1 cellular context compared by ENCODE assay signal in the genomic region with DNA sequence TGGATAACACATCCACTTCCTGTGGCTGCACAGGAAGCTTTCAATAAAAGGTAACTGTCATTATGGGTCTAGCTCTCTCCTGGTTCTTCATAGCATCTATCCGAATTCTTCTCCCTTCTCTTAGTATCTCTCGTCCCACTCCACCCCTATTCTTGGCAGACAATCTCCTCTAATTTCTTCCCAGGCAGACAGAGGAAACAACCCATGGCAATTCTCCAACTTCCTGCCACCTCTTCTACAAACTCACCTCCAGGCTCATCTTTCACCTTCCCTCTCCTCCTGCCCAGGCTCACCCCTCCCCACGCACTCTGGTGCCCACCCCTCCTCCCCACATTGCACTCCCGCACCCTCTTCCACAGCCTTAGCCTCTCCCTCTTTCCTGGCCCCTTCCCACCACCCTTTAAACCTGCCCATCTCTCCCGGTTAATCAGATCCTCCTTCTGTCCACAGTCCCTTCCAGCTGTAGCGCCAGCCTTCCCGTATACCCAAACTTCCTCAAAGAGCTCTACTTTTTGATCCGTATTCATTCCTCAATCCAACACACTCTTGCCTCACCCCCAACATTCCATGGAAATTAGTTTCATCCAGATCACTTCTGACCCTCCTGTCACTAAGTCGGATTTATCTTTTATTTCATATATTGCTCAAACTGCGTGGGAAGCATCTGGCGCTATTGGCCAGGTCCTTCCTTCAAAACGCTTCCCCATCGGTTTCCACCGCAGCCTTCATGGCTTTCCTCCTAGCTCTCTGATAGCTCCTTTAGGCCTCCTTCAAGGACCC.
TF ChIP-seq lines count a peak whose summit lies in the region.

No MANE protein-coding gene starts in this region.

TF ChIP-seq in IMR-90, 13 proteins besides CTCF, POLR2A, EP300 and RAD21 (continued from another document):
- TF ChIP-seq CEBPB (IDR thresholded peaks at IDR 0.05; ENCODE audit: low read depth, low read length) = peak; percentile 34; the same call in 1 of the 2 replicates
